ENCODE assay signal across 8 cellular contexts in genomic region chr9:136644593-136645342, GRCh38. TPM values are rescaled to one million over a fixed set of nuclear protein-coding genes. Genes with fewer than 3 reads are reported as not detected.
DNase-seq lines count a peak whose midpoint lies in the region; ATAC-seq lines count a peak whose summit lies in the region.

No MANE protein-coding gene starts in this region.

- H3K9ac ChIP-seq in Karpas-422 (ENCODE audit: low read length) = no peak overlapping the region
- H3K9ac ChIP-seq in mesenchymal stem cell (ENCODE audit: low read length) = no peak overlapping the region

- H3K27ac ChIP-seq in Karpas-422 (ENCODE audit: low read length) (no peak overlapping the region), mesenchymal stem cell (ENCODE audit: low read length, poor library complexity, severe bottlenecking) (no peak overlapping the region)

- no peak overlapping the region for H2BK5ac ChIP-seq in mesenchymal stem cell (ENCODE audit: low read depth, low read length, poor library complexity, severe bottlenecking)

- no peaks in the 10 kb centered on the region for H3K79me2 ChIP-seq in Karpas-422 (ENCODE audit: low read length)

- DNase-seq in GF-D8 (lab: John Stamatoyannopoulos, UW) (peak; percentile 53), Karpas-422 (peak; percentile 86), dermis blood vessel endothelial cell (peak; percentile 97), mesenchymal stem cell (peak; percentile 72), DMS 273 (lab: John Stamatoyannopoulos, UW; ENCODE audit: unreplicated experiment) (no peak)
- peak; percentile 87 for DNase-seq in activated CD4-positive, alpha-beta T cell treated with anti-CD3 and anti-CD28 coated beads for 48 hours
- peak; percentile 46 to 50 for DNase-seq in stimulated activated CD8-positive, alpha-beta memory T cell treated with anti-CD3 and anti-CD28 coated beads, Interleukin-15, amount 100 ng/mL, for 4 hours (ENCODE audit: low read depth in 2 of 2)

- peak overlapping the region; percentile 44 for H2BK120ac ChIP-seq in mesenchymal stem cell (ENCODE audit: low read depth, low read length)

- 14% methylated on average over 29 of the region's 30 CpGs for WGBS in mesenchymal stem cell

- H2AFZ ChIP-seq in Karpas-422 (ENCODE audit: low read length) (no peak overlapping the region), mesenchymal stem cell (ENCODE audit: low read depth, low read length) (peak overlapping the region; percentile 23)

- peak overlapping the region; percentile 55 to 73 for H2BK12ac ChIP-seq in mesenchymal stem cell (ENCODE audit: low read length in 2 of 2)

- peak overlapping the region; percentile 38 to 62 for H3K4ac ChIP-seq in mesenchymal stem cell (ENCODE audit: low read depth in 1 of 2, low read length in 2 of 2)

- H3K23ac ChIP-seq in mesenchymal stem cell (ENCODE audit: low read length in 2 of 2) = no peak overlapping the region

- H2AK5ac ChIP-seq in mesenchymal stem cell (ENCODE audit: low read length, severe bottlenecking) = no peak overlapping the region

- no peak for ATAC-seq in GM18870 (IDR thresholded peaks at IDR 0.05; ENCODE audit: unreplicated experiment)

- no peak overlapping the region for H3K4me2 ChIP-seq in Karpas-422 (ENCODE audit: low read depth, low read length, poor library complexity, severe bottlenecking)
- no peak overlapping the region for H3K4me2 ChIP-seq in mesenchymal stem cell (ENCODE audit: low read length, poor library complexity, severe bottlenecking)

- peak overlapping the region in 1 of 2 experiments; percentile 58 for H3K14ac ChIP-seq in mesenchymal stem cell (ENCODE audit: low read length in 2 of 2)

- H4K20me1 ChIP-seq in Karpas-422 (ENCODE audit: insufficient read depth, low read depth, low read length) = peaks cover 6% of the 10 kb centered on the region; the same call in 1 of the 2 replicates

- H3K9me2 ChIP-seq in Karpas-422 (replicated peaks; ENCODE audit: insufficient read depth, low read length) = no peaks in the 10 kb centered on the region

- H2BK15ac ChIP-seq in mesenchymal stem cell (ENCODE audit: low read depth, poor library complexity, severe bottlenecking) = peak overlapping the region; percentile 37

- no peaks in the 10 kb centered on the region for H3K79me1 ChIP-seq in mesenchymal stem cell (replicated peaks; ENCODE audit: low read length, poor library complexity, severe bottlenecking)

- H3K9me3 ChIP-seq in Karpas-422 (ENCODE audit: low read length) (no peaks in the 10 kb centered on the region), mesenchymal stem cell (ENCODE audit: control insufficient read depth, low read length) (no peaks in the 10 kb centered on the region)

- H3K27me3 ChIP-seq in Karpas-422 (ENCODE audit: low read length) = no peaks in the 10 kb centered on the region
- H3K27me3 ChIP-seq in mesenchymal stem cell (ENCODE audit: control insufficient read depth in 1 of 2, insufficient read depth in 1 of 2, low read length in 2 of 2) = peaks cover 0 to 57% of the 10 kb centered on the region in 2 experiments

- peak overlapping the region; percentile 76 to 86 for H3K18ac ChIP-seq in mesenchymal stem cell (ENCODE audit: low read depth in 1 of 2, low read length in 2 of 2)

- no peaks in the 10 kb centered on the region for H3K36me3 ChIP-seq in Karpas-422 (ENCODE audit: insufficient read depth, low read length)
- H3K36me3 ChIP-seq in mesenchymal stem cell (ENCODE audit: control insufficient read depth in 1 of 2, insufficient read depth in 2 of 2, low read depth in 1 of 2, low read length in 2 of 2) = no peaks in the 10 kb centered on the region

- H4K8ac ChIP-seq in mesenchymal stem cell (ENCODE audit: low read length) = peak overlapping the region; percentile 79

- H3K4me1 ChIP-seq in Karpas-422 (ENCODE audit: low read length) (no peaks in the 10 kb centered on the region), mesenchymal stem cell (ENCODE audit: control insufficient read depth, insufficient read depth, low read depth, low read length) (peaks cover 33% of the 10 kb centered on the region)

- H3K4me3 ChIP-seq in Karpas-422 (ENCODE audit: low read length) (no peak overlapping the region), mesenchymal stem cell (ENCODE audit: insufficient read depth in 1 of 2, low read depth in 1 of 2, low read length in 2 of 2) (no peak overlapping the region)

- peak overlapping the region; percentile 97 for H4K91ac ChIP-seq in mesenchymal stem cell (ENCODE audit: low read length)

RNA-seq across cellular contexts. Expression of gene EGFL7, which starts 17.9 kb away (rescaled TPM):
- not detected in 2 replicates for total RNA-seq in Karpas-422 (2014; rRNA removed; shearing (Covaris generic); ENCODE audit: low replicate concordance)
- total RNA-seq in dermis blood vessel endothelial cell = 571 and 768 TPM in 2 replicates
- polyA plus RNA-seq in mesenchymal stem cell (2013, experiment 1 of 2) = 29.0 TPM
- polyA plus RNA-seq in mesenchymal stem cell (2013, experiment 2 of 2) = 30.0 TPM

RNA-seq across cellular contexts. Expression of gene AGPAT2, which starts 42.5 kb away (rescaled TPM):
- 12.3 and 38.5 TPM in 2 replicates for total RNA-seq in Karpas-422 (2014; rRNA removed; shearing (Covaris generic); ENCODE audit: low replicate concordance)
- total RNA-seq in dermis blood vessel endothelial cell = 46.1 and 62.6 TPM in 2 replicates
- polyA plus RNA-seq in mesenchymal stem cell (2013, experiment 1 of 2) = 38.4 TPM
- polyA plus RNA-seq in mesenchymal stem cell (2013, experiment 2 of 2) = 36.4 TPM

Comparison
In these comparisons a context has a peak if more than half of its experiments do, and no peak if none do; other contexts are left out.
1. RNA of gene EGFL7, which starts 17.9 kb away (total RNA-seq): 571 to 768 TPM in dermis blood vessel endothelial cell; not detected in Karpas-422; every median in the first group is over 100 times any median in the second.